In genomic region chr2:30541680-30542079, GRCh38 we compare ENCODE assay signal across 21 cellular contexts.
"Had no signal": no experiment of that assay in that cellular context is flagged by ENCODE, and none has a peak within 500 bp of the region (broad histone marks: within the 10 kb centered on the region; RNA-seq: fewer than 3 reads in every experiment).

No MANE protein-coding gene starts in this region.

- ATAC-seq: activated CD4-positive, CD25-positive, alpha-beta regulatory T cell treated with anti-CD3 and anti-CD28 coated beads, Interleukin-2, amount 50 U/mL, for 24 hours; natural killer cell treated with Interleukin-12 subunit alpha and Interleukin-12 subunit beta and Interleukin-15 and Interleukin-18, amount 100 ng/mL, for 72 hours; right cardiac atrium; stimulated activated naive CD8-positive, alpha-beta T cell treated with anti-CD3 and anti-CD28 coated beads, Interleukin-15, Interleukin-2, amounts not matched to agents 100 U/mL and 50 U/mL, for 24 hours; T-cell had no signal

- H3K27ac ChIP-seq: brain microvascular endothelial cell, prostate gland, skin epidermis, suprapubic skin had no signal

- H3K36me3 ChIP-seq: brain microvascular endothelial cell, prostate gland, suprapubic skin had no signal

- FAIRE-seq: endothelial cell of umbilical vein had no signal

- H3K27me3 ChIP-seq: brain microvascular endothelial cell, suprapubic skin had no signal

- H3K4me3 Mint-ChIP-seq: activated naive CD4-positive, alpha-beta T cell treated with anti-CD3 and anti-CD28 coated beads for 36 hours; central memory CD8-positive, alpha-beta T cell; natural killer cell treated with Interleukin-12 subunit alpha and Interleukin-12 subunit beta and Interleukin-15 and Interleukin-18, amount 100 ng/mL, for 72 hours; T-cell; type B pancreatic cell had no signal

- H3K9me3 Mint-ChIP-seq: activated naive CD4-positive, alpha-beta T cell treated with anti-CD3 and anti-CD28 coated beads for 36 hours; natural killer cell treated with Interleukin-12 subunit alpha and Interleukin-12 subunit beta and Interleukin-15 and Interleukin-18, amount 100 ng/mL, for 72 hours; type B pancreatic cell had no signal

- H3K4me1 ChIP-seq: prostate gland, suprapubic skin had no signal

- DNase-seq: activated naive CD4-positive, alpha-beta T cell treated with anti-CD3 and anti-CD28 coated beads for 36 hours; activated T-cell treated with anti-CD3 and anti-CD28 coated beads for 4 hours; amygdala; brain microvascular endothelial cell; effector CD8-positive, alpha-beta T cell; foreskin melanocyte; occipital lobe; right cardiac atrium; stimulated activated CD4-positive, alpha-beta T cell treated with anti-CD3 and anti-CD28 coated beads, Interleukin-4, amount 100 ng/mL, for 4 hours; stimulated activated CD8-positive, alpha-beta memory T cell treated with anti-CD3 and anti-CD28 coated beads, Interleukin-4, amount 100 ng/mL, for 48 hours; stimulated activated naive CD8-positive, alpha-beta T cell treated with anti-CD3 and anti-CD28 coated beads, Interleukin-15, Interleukin-2, amounts not matched to agents 100 U/mL and 50 U/mL, for 24 hours; T-cell; T-helper 9 cell had no signal

- H3K27ac Mint-ChIP-seq: activated naive CD4-positive, alpha-beta T cell treated with anti-CD3 and anti-CD28 coated beads for 36 hours; natural killer cell treated with Interleukin-12 subunit alpha and Interleukin-12 subunit beta and Interleukin-15 and Interleukin-18, amount 100 ng/mL, for 72 hours; type B pancreatic cell had no signal

- H3K9me3 ChIP-seq: prostate gland had no signal

- H3K27me3 Mint-ChIP-seq: central memory CD8-positive, alpha-beta T cell; natural killer cell treated with Interleukin-12 subunit alpha and Interleukin-12 subunit beta and Interleukin-15 and Interleukin-18, amount 100 ng/mL, for 72 hours; T-cell; type B pancreatic cell had no signal

- H3K4me3 ChIP-seq: prostate gland, skin epidermis, suprapubic skin had no signal
